Comparison of ENCODE assay signal across 14 cellular contexts in the genomic region with DNA sequence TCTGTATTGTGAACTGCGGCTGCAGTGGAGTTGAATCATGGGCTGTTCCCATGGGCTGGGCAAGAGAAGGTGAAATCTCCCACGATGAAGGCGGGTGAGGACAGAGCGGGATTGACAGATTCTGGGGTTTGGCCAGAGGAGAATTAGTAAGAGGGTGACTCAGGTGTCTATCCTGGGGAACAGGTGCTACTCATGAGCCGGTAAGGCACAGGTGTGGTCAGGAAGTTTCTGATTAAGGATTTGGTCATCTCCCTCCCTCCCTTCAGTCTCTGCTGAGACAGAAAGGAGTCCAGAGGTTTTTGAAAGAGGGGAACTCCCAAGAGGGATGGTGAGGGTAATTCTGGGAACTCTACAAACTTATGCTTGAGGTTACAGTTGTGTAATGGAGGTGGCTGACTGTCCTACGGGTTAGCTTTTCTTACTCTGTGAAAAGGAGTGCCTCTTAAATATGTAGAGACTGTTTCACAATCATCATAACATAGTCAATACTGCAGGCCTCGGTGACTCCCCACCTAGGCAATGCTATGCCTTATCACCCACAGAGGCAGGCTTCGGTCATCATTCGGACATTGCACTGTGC. TPM values are rescaled to one million over a fixed set of nuclear protein-coding genes. Genes with fewer than 3 reads are reported as not detected.
DNase-seq lines count a peak whose midpoint lies in the region; ATAC-seq, FAIRE-seq and TF ChIP-seq lines count a peak whose summit lies in the region.
"Had no signal": no experiment of that assay in that cellular context is flagged by ENCODE, and none has a peak within 500 bp of the region (broad histone marks: within the 10 kb centered on the region; RNA-seq: fewer than 3 reads in every experiment).

No MANE protein-coding gene starts in this region.

- TF ChIP-seq CTCF in MCF 10A (IDR thresholded peaks at IDR 0.05; ENCODE audit: unreplicated experiment) (no peak), breast epithelium (IDR thresholded peaks at IDR 0.05) (no peak), upper lobe of left lung (IDR thresholded peaks at IDR 0.05) (no peak)

- H3K27me3 ChIP-seq in breast epithelium (no peaks in the 10 kb centered on the region), upper lobe of left lung (no peaks in the 10 kb centered on the region)

- peak overlapping the region; percentile 84 for H3K27ac Mint-ChIP-seq in MCF 10A (ENCODE audit: low read depth, unreplicated experiment)
- H3K27ac Mint-ChIP-seq: activated B cell treated with CpG ODN at 0.5 μM for 24 hours had no signal

- H3K4me1 ChIP-seq in breast epithelium (no peaks in the 10 kb centered on the region), upper lobe of left lung (peaks cover 15 to 38% (median 23%) of the 10 kb centered on the region in 4 donors)

- no TSS peak for BruUV-seq in MCF 10A (replicated peaks; lab: Mats Ljungman, UMichigan)

- peaks cover under 1% of the 10 kb centered on the region for H3K9me3 Mint-ChIP-seq in MCF 10A (ENCODE audit: unreplicated experiment)
- H3K9me3 Mint-ChIP-seq: activated B cell treated with CpG ODN at 0.5 μM for 24 hours had no signal

- no peaks in the 10 kb centered on the region for H3K36me3 Mint-ChIP-seq in MCF 10A (ENCODE audit: insufficient read depth, unreplicated experiment)

- WGBS in upper lobe of left lung, 2 donors, result 53 to 71% methylated on average over 9 of the region's 9 CpGs

- no peaks in the 10 kb centered on the region for H3K27me3 Mint-ChIP-seq in MCF 10A (ENCODE audit: insufficient read depth, unreplicated experiment)
- H3K27me3 Mint-ChIP-seq: activated B cell treated with CpG ODN at 0.5 μM for 24 hours had no signal

- DNase-seq in MCF 10A (ENCODE audit: unreplicated experiment) (peak; percentile 99), breast epithelium (ENCODE audit: low spot score in 2 of 2) (no peak), SW480 (ENCODE audit: low spot score) (peak; percentile 84), kidney tubule cell (ENCODE audit: low spot score) (peak; percentile 97), upper lobe of left lung (peak in 1 of 2 donors; percentile 79), DMS53 (lab: John Stamatoyannopoulos, UW) (no peak), frontal cortex (ENCODE audit: low spot score in 2 of 2) (no peak), hippocampal formation (lab: John Stamatoyannopoulos, UW) (no peak)
- DNase-seq: activated B cell treated with CpG ODN at 0.5 μM for 24 hours, activated gamma-delta T cell, dermis blood vessel endothelial cell, NCI-H446, SHP77 had no signal

- CTCF ChIA-PET in MCF 10A (lab: Yijun Ruan, JAX), result interaction anchor here (1.3 to 1.4 kb wide), 2 partner anchors 19 to 30 kb away, joined by 3 read pairs; no protein-coding TSS in a partner anchor

- FAIRE-seq in frontal cortex (lab: Jason Lieb, UNC), result no peak

- no peaks in the 10 kb centered on the region for H3K36me3 ChIP-seq in breast epithelium
- no peaks in the 10 kb centered on the region for H3K36me3 ChIP-seq in upper lobe of left lung

- H3K4me3 ChIP-seq in breast epithelium (no peak overlapping the region), upper lobe of left lung (no peak overlapping the region)

- peak; percentile 71 to 87 for ATAC-seq in upper lobe of left lung (ENCODE audit: low FRiP score in 2 of 2)

- H3K27ac ChIP-seq in breast epithelium (no peak overlapping the region), upper lobe of left lung (peak overlapping the region; percentile 65 to 74 (median 70))
- H3K27ac ChIP-seq: KMS-11 had no signal

- POLR2A ChIA-PET in MCF 10A (lab: Yijun Ruan, JAX), result interaction anchor here (0.7 to 2.5 kb wide), 12 partner anchors 9 to 179 kb away, joined by 4 to 29 read pairs (median 5); a partner anchor contains a TSS

- intact Hi-C loops in MCF 10A (cut with micrococcal nuclease) (loop anchor here (1.0 to 2.0 kb wide), 4 partner anchors 8 to 43 kb away; a partner anchor contains a TSS), breast epithelium (cut with DNase I; ENCODE audit: low total_unique reads) (no loop called here)

- TF ChIP-seq EP300 in upper lobe of left lung (IDR thresholded peaks at IDR 0.05), result peak in 3 of 4 donors; percentile 66 to 89 (median 66)

- peaks cover 24% of the 10 kb centered on the region for H3K4me1 Mint-ChIP-seq in MCF 10A (ENCODE audit: insufficient read depth, unreplicated experiment)
- H3K4me1 Mint-ChIP-seq: activated B cell treated with CpG ODN at 0.5 μM for 24 hours had no signal

- peak overlapping the region; percentile 24 for H3K4me3 Mint-ChIP-seq in MCF 10A (ENCODE audit: unreplicated experiment)
- H3K4me3 Mint-ChIP-seq: activated B cell treated with CpG ODN at 0.5 μM for 24 hours had no signal

- H3K9me3 ChIP-seq in breast epithelium (no peaks in the 10 kb centered on the region), upper lobe of left lung (no peaks in the 10 kb centered on the region)

- TF ChIP-seq POLR2A in breast epithelium (IDR thresholded peaks at IDR 0.05) (no peak), upper lobe of left lung (IDR thresholded peaks at IDR 0.05) (peak in 1 of 4 donors; percentile 22)

RNA-seq across cellular contexts. Expression of a gene that starts 31.5 kb away (rescaled TPM):
- total RNA-seq in MCF 10A (2022) (20.8 and 28.0 TPM in 2 replicates), breast epithelium (10 to 100 TPM; 35.1 to 53.6 (median 51.8) TPM), upper lobe of left lung (100 to 1,000 TPM in 4 of 6 donors, 10 to 100 TPM in 2; 56.6 to 184 (median 102) TPM), frontal cortex (3.3 TPM)

RNA-seq across cellular contexts. Expression of a gene that starts 45.0 kb away (rescaled TPM):
- total RNA-seq in MCF 10A (2022), result 33.4 and 44.8 TPM in 2 replicates
- total RNA-seq in breast epithelium, result 10 to 100 TPM; 40.6 to 62.3 (median 59.3) TPM
- total RNA-seq in upper lobe of left lung, result 100 to 1,000 TPM in 1 of 6 donors, 10 to 100 TPM in 5; 38.7 to 101 (median 59.2) TPM
- 50.1 TPM for total RNA-seq in frontal cortex

RNA-seq across cellular contexts. Expression of a gene that starts 59.5 kb away (rescaled TPM):
- total RNA-seq in MCF 10A (2022) (0.93 and 1.1 TPM in 2 replicates), breast epithelium (1 to 10 TPM; 1.3 to 1.9 (median 1.4) TPM), upper lobe of left lung (1 to 10 TPM in 5 of 6 donors, under 1 TPM in 1; 0.64 to 2.6 (median 1.2) TPM), frontal cortex (0.41 TPM)

Comparison
In these comparisons a context has a peak if more than half of its experiments do, and no peak if none do; other contexts are left out.
1. DNase-seq: peak in MCF 10A (single experiment), SW480 (single experiment) and kidney tubule cell (single experiment); none in breast epithelium (0 of 2), DMS53 (single experiment), frontal cortex (0 of 2) and hippocampal formation (0 of 2).
2. H3K27ac ChIP-seq: peak in upper lobe of left lung (4 of 4); none in breast epithelium (0 of 2).